17 cellular contexts compared by ENCODE assay signal in genomic region chr9:130711469-130711868, GRCh38. TPM values are rescaled to one million over a fixed set of nuclear protein-coding genes. Genes with fewer than 3 reads are reported as not detected.
DNase-seq lines count a peak whose midpoint lies in the region; TF ChIP-seq lines count a peak whose summit lies in the region.
"Had no signal": no experiment of that assay in that cellular context is flagged by ENCODE, and none has a peak within 500 bp of the region (broad histone marks: within the 10 kb centered on the region; RNA-seq: fewer than 3 reads in every experiment).

No MANE protein-coding gene starts in this region.

- no peak for TF ChIP-seq POLR2A in lower leg skin (IDR thresholded peaks at IDR 0.05)

- H3K4me1 Mint-ChIP-seq in activated CD4-positive, alpha-beta T cell treated with anti-CD3 and anti-CD28 coated beads, Interleukin-2, amount 10 ng/mL, durations not matched to agents 24 days and 14 days, result peaks cover 29% of the 10 kb centered on the region
- H3K4me1 Mint-ChIP-seq in activated CD4-positive, alpha-beta memory T cell treated with anti-CD3 and anti-CD28 coated beads, Interleukin-2, amount 10 ng/mL, durations not matched to agents 7 days and 5 days, result peaks cover 38% of the 10 kb centered on the region
- H3K4me1 Mint-ChIP-seq in nephron, result peaks cover 24% of the 10 kb centered on the region

- H3K9me3 Mint-ChIP-seq in activated CD4-positive, alpha-beta T cell treated with anti-CD3 and anti-CD28 coated beads, Interleukin-2, amount 10 ng/mL, durations not matched to agents 24 days and 14 days, result no peaks in the 10 kb centered on the region
- H3K9me3 Mint-ChIP-seq in activated CD4-positive, alpha-beta memory T cell treated with anti-CD3 and anti-CD28 coated beads, Interleukin-2, amount 10 ng/mL, durations not matched to agents 7 days and 5 days, result no peaks in the 10 kb centered on the region
- no peaks in the 10 kb centered on the region for H3K9me3 Mint-ChIP-seq in nephron
- H3K9me3 Mint-ChIP-seq: activated T-helper 2 cell treated with anti-CD3 and anti-CD28 coated beads, Interferon-gamma antibody, Interleukin-2, Interleukin-4, amounts not matched to agents 10 μg/mL and 5 μg/mL and 100 μg/mL, durations not matched to agents 14 hours and 24 hours and 36 hours had no signal

- POLR2A ChIA-PET in activated CD4-positive, alpha-beta memory T cell treated with anti-CD3 and anti-CD28 coated beads, Interleukin-2, amount 10 ng/mL, durations not matched to agents 7 days and 5 days (lab: Charles Lee), result no interaction called here

- DNase-seq in activated CD4-positive, alpha-beta T cell treated with anti-CD3 and anti-CD28 coated beads, Interleukin-2, amount 10 ng/mL, durations not matched to agents 24 days and 14 days, result no peak
- no peak for DNase-seq in activated CD4-positive, alpha-beta T cell treated with anti-CD3 and anti-CD28 coated beads for 4 hours
- DNase-seq in DMS 273 (lab: John Stamatoyannopoulos, UW; ENCODE audit: unreplicated experiment) (peak; percentile 52), NCI-H2227 treated with DMSO at 0.1 percent for 48 hours (lab: John Stamatoyannopoulos, UW) (no peak), NCI-H128 (lab: John Stamatoyannopoulos, UW; ENCODE audit: unreplicated experiment) (no peak), lower leg skin (ENCODE audit: low spot score in 2 of 2) (no peak)
- DNase-seq in activated CD4-positive, alpha-beta memory T cell treated with anti-CD3 and anti-CD28 coated beads, Interleukin-2, amount 10 ng/mL, durations not matched to agents 7 days and 5 days, result no peak
- DNase-seq: EL; hypothalamus; midbrain; NCI-H1694 treated with DMSO at 0.1 percent for 48 hours; NCI-H524 treated with DMSO at 0.1 percent for 48 hours; ovary; sigmoid colon; stimulated activated CD4-positive, alpha-beta T cell treated with anti-CD3 and anti-CD28 coated beads, Interleukin-1b, Interleukin-23, amount 100 ng/mL, for 48 hours had no signal

- H3K36me3 Mint-ChIP-seq in activated CD4-positive, alpha-beta T cell treated with anti-CD3 and anti-CD28 coated beads, Interleukin-2, amount 10 ng/mL, durations not matched to agents 24 days and 14 days (ENCODE audit: low read depth), result peaks cover 3% of the 10 kb centered on the region
- H3K36me3 Mint-ChIP-seq in activated CD4-positive, alpha-beta memory T cell treated with anti-CD3 and anti-CD28 coated beads, Interleukin-2, amount 10 ng/mL, durations not matched to agents 7 days and 5 days (ENCODE audit: low read depth), result peaks cover 2% of the 10 kb centered on the region
- H3K36me3 Mint-ChIP-seq in nephron (ENCODE audit: low read depth), result no peaks in the 10 kb centered on the region

- H3K27me3 Mint-ChIP-seq in activated CD4-positive, alpha-beta T cell treated with anti-CD3 and anti-CD28 coated beads, Interleukin-2, amount 10 ng/mL, durations not matched to agents 24 days and 14 days, result no peaks in the 10 kb centered on the region
- H3K27me3 Mint-ChIP-seq in activated CD4-positive, alpha-beta memory T cell treated with anti-CD3 and anti-CD28 coated beads, Interleukin-2, amount 10 ng/mL, durations not matched to agents 7 days and 5 days, result no peaks in the 10 kb centered on the region
- H3K27me3 Mint-ChIP-seq in nephron (ENCODE audit: low read depth), result no peaks in the 10 kb centered on the region

- TF ChIP-seq CTCF in nephron (IDR thresholded peaks at IDR 0.05; ENCODE audit: unreplicated experiment in 3 of 3) (no peak), lower leg skin (IDR thresholded peaks at IDR 0.05) (no peak)

- H3K4me3 ChIP-seq in lower leg skin (ENCODE audit: low read depth, poor library complexity, severe bottlenecking), result no peak overlapping the region

- CTCF ChIA-PET in activated CD4-positive, alpha-beta memory T cell treated with anti-CD3 and anti-CD28 coated beads, Interleukin-2, amount 10 ng/mL, durations not matched to agents 7 days and 5 days (lab: Charles Lee), result interaction anchor here (0.7 to 3.0 kb wide), 2 partner anchors 11 to 559 kb away, joined by 7 to 25 read pairs; no protein-coding TSS in a partner anchor

- WGBS in lower leg skin, 2 donors, result 84 to 87% methylated on average over 8 of the region's 8 CpGs

- peak overlapping the region; percentile 17 for H3K4me3 Mint-ChIP-seq in activated CD4-positive, alpha-beta T cell treated with anti-CD3 and anti-CD28 coated beads, Interleukin-2, amount 10 ng/mL, durations not matched to agents 24 days and 14 days
- peak overlapping the region; percentile 35 for H3K4me3 Mint-ChIP-seq in activated CD4-positive, alpha-beta memory T cell treated with anti-CD3 and anti-CD28 coated beads, Interleukin-2, amount 10 ng/mL, durations not matched to agents 7 days and 5 days
- peak overlapping the region; percentile 76 to 96 (median 95) for H3K4me3 Mint-ChIP-seq in nephron

- no peak overlapping the region for H3K27ac Mint-ChIP-seq in activated CD4-positive, alpha-beta T cell treated with anti-CD3 and anti-CD28 coated beads, Interleukin-2, amount 10 ng/mL, durations not matched to agents 24 days and 14 days
- H3K27ac Mint-ChIP-seq in activated CD4-positive, alpha-beta memory T cell treated with anti-CD3 and anti-CD28 coated beads, Interleukin-2, amount 10 ng/mL, durations not matched to agents 7 days and 5 days, result no peak overlapping the region
- H3K27ac Mint-ChIP-seq in nephron, result peak overlapping the region in 2 of 3 experiments; percentile 41 to 47
- H3K27ac Mint-ChIP-seq: activated T-helper 2 cell treated with anti-CD3 and anti-CD28 coated beads, Interferon-gamma antibody, Interleukin-2, Interleukin-4, amounts not matched to agents 10 μg/mL and 5 μg/mL and 100 μg/mL, durations not matched to agents 14 hours and 24 hours and 36 hours had no signal

- intact Hi-C loops in activated CD4-positive, alpha-beta T cell treated with anti-CD3 and anti-CD28 coated beads, Interleukin-2, amount 10 ng/mL, durations not matched to agents 24 days and 14 days (cut with micrococcal nuclease), result loop anchor here (5.0 to 10.0 kb wide), 3 partner anchors 56 to 231 kb away; partner anchors contain the start of gene ABL1
- intact Hi-C loops in lower leg skin (cut with DNase I; ENCODE audit: low total_unique reads), result no loop called here

RNA-seq across cellular contexts. Expression of gene EXOSC2, which starts 17.9 kb away (rescaled TPM):
- 109 and 110 TPM in 2 replicates for total RNA-seq in activated CD4-positive, alpha-beta T cell treated with anti-CD3 and anti-CD28 coated beads, Interleukin-2, amount 10 ng/mL, durations not matched to agents 24 days and 14 days
- total RNA-seq in activated CD4-positive, alpha-beta memory T cell treated with anti-CD3 and anti-CD28 coated beads, Interleukin-2, amount 10 ng/mL, durations not matched to agents 7 days and 5 days, result 10 to 100 TPM; 45.2 to 48.7 TPM
- total RNA-seq in lower leg skin, result 10 to 100 TPM; 14.8 to 19.7 (median 17.9) TPM

RNA-seq across cellular contexts. Expression of gene PRDM12, which starts 47.1 kb away (rescaled TPM):
- 0.21 and 0.28 TPM in 2 replicates for total RNA-seq in activated CD4-positive, alpha-beta T cell treated with anti-CD3 and anti-CD28 coated beads, Interleukin-2, amount 10 ng/mL, durations not matched to agents 24 days and 14 days
- not detected for total RNA-seq in activated CD4-positive, alpha-beta memory T cell treated with anti-CD3 and anti-CD28 coated beads, Interleukin-2, amount 10 ng/mL, durations not matched to agents 7 days and 5 days
- total RNA-seq in lower leg skin, result under 1 TPM in 1 of 4 donors, not detected in 3; 0.21 TPM
- total RNA-seq: ovary, sigmoid colon had no signal

Comparison
In these comparisons a context has a peak if more than half of its experiments do, and no peak if none do; other contexts are left out.
1. H3K27ac Mint-ChIP-seq: peak in nephron (2 of 3); none in activated CD4-positive, alpha-beta T cell treated with anti-CD3 and anti-CD28 coated beads, Interleukin-2, amount 10 ng/mL, durations not matched to agents 24 days and 14 days (single experiment) and activated CD4-positive, alpha-beta memory T cell treated with anti-CD3 and anti-CD28 coated beads, Interleukin-2, amount 10 ng/mL, durations not matched to agents 7 days and 5 days (single experiment).
2. H3K4me3 Mint-ChIP-seq: peak in every context shown above with its lines; median percentile 95 in nephron; 35 in activated CD4-positive, alpha-beta memory T cell treated with anti-CD3 and anti-CD28 coated beads, Interleukin-2, amount 10 ng/mL, durations not matched to agents 7 days and 5 days; 17 in activated CD4-positive, alpha-beta T cell treated with anti-CD3 and anti-CD28 coated beads, Interleukin-2, amount 10 ng/mL, durations not matched to agents 24 days and 14 days.